Comparison of ENCODE assay signal across 13 cellular contexts in genomic region chr11:10581481-10582019, GRCh38. TPM values are rescaled to one million over a fixed set of nuclear protein-coding genes. Genes with fewer than 3 reads are reported as not detected.
DNase-seq lines count a peak whose midpoint lies in the region; ATAC-seq, FAIRE-seq and TF ChIP-seq lines count a peak whose summit lies in the region.
"Had no signal": no experiment of that assay in that cellular context is flagged by ENCODE, and none has a peak within 500 bp of the region (broad histone marks: within the 10 kb centered on the region; RNA-seq: fewer than 3 reads in every experiment).

No MANE protein-coding gene starts in this region.

- peaks cover 14% of the 10 kb centered on the region for H3K4me1 Mint-ChIP-seq in neural progenitor cell
- H3K4me1 Mint-ChIP-seq: immature natural killer cell had no signal

- H3K4me2 ChIP-seq in neural progenitor cell: no peak overlapping the region

- intact Hi-C loops in head of caudate nucleus (cut with DNase I) (no loop called here), sciatic nerve (cut with DNase I) (no loop called here)

- H3K4me3 Mint-ChIP-seq in neural progenitor cell: no peak overlapping the region
- H3K4me3 Mint-ChIP-seq: activated T-cell treated with anti-CD3 and anti-CD28 coated beads, Interleukin-2, amount 50 U/mL, for 24 hours; immature natural killer cell had no signal

- no peak for TF ChIP-seq POLR2A in H54 (IDR thresholded peaks at IDR 0.05; ENCODE audit: low read depth, low read length)

- in situ Hi-C loops in GM13976 (cut with MboI; ENCODE audit: low sequenced_read_pairs, unreplicated experiment): no loop called here

- peaks cover 11% of the 10 kb centered on the region for H3K4me1 ChIP-seq in neural progenitor cell
- H3K4me1 ChIP-seq: colonic mucosa had no signal

- no peak overlapping the region for H3K27ac Mint-ChIP-seq in neural progenitor cell
- H3K27ac Mint-ChIP-seq: activated T-cell treated with anti-CD3 and anti-CD28 coated beads, Interleukin-2, amount 50 U/mL, for 24 hours had no signal

- H3K27me3 ChIP-seq in neural progenitor cell: no peaks in the 10 kb centered on the region
- H3K27me3 ChIP-seq: colonic mucosa had no signal

- no peak overlapping the region for H3K4me3 ChIP-seq in neural progenitor cell
- H3K4me3 ChIP-seq: colonic mucosa, SK-N-MC had no signal

- H3K36me3 ChIP-seq in neural progenitor cell: no peaks in the 10 kb centered on the region
- H3K36me3 ChIP-seq: colonic mucosa had no signal

- H3K36me3 Mint-ChIP-seq in neural progenitor cell: peaks cover 2% of the 10 kb centered on the region
- H3K36me3 Mint-ChIP-seq: immature natural killer cell had no signal

- no peaks in the 10 kb centered on the region for H3K79me2 ChIP-seq in neural progenitor cell (ENCODE audit: low read depth)

- H4K20me1 ChIP-seq in neural progenitor cell (ENCODE audit: low read depth): no peaks in the 10 kb centered on the region

- peaks cover 8% of the 10 kb centered on the region for H3F3A ChIP-seq in neural progenitor cell (ENCODE audit: low read depth)

- no peak overlapping the region for H3K27ac ChIP-seq in neural progenitor cell
- H3K27ac ChIP-seq: colonic mucosa, SK-N-MC had no signal

- H3K9me3 ChIP-seq in neural progenitor cell (ENCODE audit: low read depth): no peaks in the 10 kb centered on the region
- H3K9me3 ChIP-seq: colonic mucosa had no signal

- peak; percentile 79 for ATAC-seq in sciatic nerve
- no peak for ATAC-seq in GM18867 (IDR thresholded peaks at IDR 0.05; ENCODE audit: unreplicated experiment)

- DNase-seq in GDM1 (lab: John Stamatoyannopoulos, UW) (peak; percentile 92), SKM-1 (lab: John Stamatoyannopoulos, UW; ENCODE audit: unreplicated experiment) (peak; percentile 98), head of caudate nucleus (peak in 26 of 42 donors; percentile 8 to 63 (median 32)), sciatic nerve (ENCODE audit: low spot score) (no peak), GM13976 (ENCODE audit: low spot score) (no peak), H54 (ENCODE audit: insufficient read length, low spot score) (no peak), neural progenitor cell (ENCODE audit: low spot score) (no peak)
- DNase-seq: activated T-cell treated with anti-CD3 and anti-CD28 coated beads, Interleukin-2, amount 50 U/mL, for 24 hours; colonic mucosa; NCI-H1436 had no signal

- FAIRE-seq in H54 (lab: Jason Lieb, UNC): no peak

- H2AFZ ChIP-seq in neural progenitor cell (replicated peaks): no peak overlapping the region

- no peak overlapping the region for H3K9ac ChIP-seq in neural progenitor cell

- no peaks in the 10 kb centered on the region for H3K9me3 Mint-ChIP-seq in neural progenitor cell
- H3K9me3 Mint-ChIP-seq: activated T-cell treated with anti-CD3 and anti-CD28 coated beads, Interleukin-2, amount 50 U/mL, for 24 hours; immature natural killer cell had no signal

- peaks cover 3% of the 10 kb centered on the region for H3K27me3 Mint-ChIP-seq in neural progenitor cell (ENCODE audit: insufficient read depth, low read depth)

- TF ChIP-seq CTCF in GM13976 (IDR thresholded peaks at IDR 0.05; ENCODE audit: borderline replicate concordance, control extremely low read depth, extremely low read depth, insufficient read depth, missing control alignments) (no peak), neural progenitor cell (IDR thresholded peaks at IDR 0.05) (no peak)

RNA-seq across cellular contexts. Expression of gene LYVE1, which starts 13.1 kb away (rescaled TPM):
- 48.4 TPM for total RNA-seq in sciatic nerve
- 0.51 TPM in 1 of 2 replicates, not detected in the other for total RNA-seq in neural progenitor cell (ENCODE audit: low replicate concordance)

RNA-seq across cellular contexts. Expression of gene RNF141, which starts 40.6 kb away (rescaled TPM):
- total RNA-seq in sciatic nerve (84.7 TPM), neural progenitor cell (ENCODE audit: low replicate concordance) (33.9 and 49.3 TPM in 2 replicates)

Comparison
In these comparisons a context has a peak if more than half of its experiments do, and no peak if none do; other contexts are left out.
1. DNase-seq: peak in GDM1 (single experiment), SKM-1 (single experiment) and head of caudate nucleus (26 of 42); none in sciatic nerve (single experiment), GM13976 (single experiment), H54 (single experiment) and neural progenitor cell (single experiment).
2. RNA of gene LYVE1, which starts 13.1 kb away (total RNA-seq): 48.4 TPM in sciatic nerve (single experiment); 0.51 TPM in neural progenitor cell; every median in the first group is over 10 times any median in the second.